In the genomic region with DNA sequence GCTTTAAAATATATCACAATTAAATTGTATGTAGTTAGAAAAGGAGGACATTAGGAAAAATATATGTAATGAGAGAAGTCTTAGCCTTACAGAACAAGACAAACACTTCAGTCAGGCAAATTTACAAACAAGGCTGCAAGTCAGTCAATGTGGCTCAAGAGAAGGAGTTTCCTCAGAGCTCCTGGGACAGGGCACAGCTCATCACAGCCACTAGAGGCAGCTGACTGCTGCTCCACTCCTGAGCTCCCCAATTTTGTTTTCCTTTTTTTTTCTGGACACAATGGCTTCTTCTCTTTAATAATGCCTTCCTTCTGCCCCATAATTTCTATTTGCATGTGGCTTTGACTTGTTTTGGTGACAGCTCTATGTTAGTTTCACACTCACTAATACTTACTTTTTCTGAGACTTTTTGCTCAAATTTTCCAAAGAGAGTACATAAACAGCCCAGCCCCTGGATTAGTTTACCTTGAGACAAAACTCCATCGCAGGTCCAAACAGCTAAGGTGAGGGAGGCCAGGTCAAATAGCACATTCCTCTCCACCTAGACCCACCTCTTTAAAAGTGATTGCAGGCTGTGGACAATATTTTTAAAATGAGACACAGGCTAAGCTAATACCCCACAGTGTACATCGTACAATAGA, we compare ENCODE assay signal across 10 cellular contexts.
DNase-seq lines count a peak whose midpoint lies in the region; ATAC-seq and TF ChIP-seq lines count a peak whose summit lies in the region.
"Had no signal": no experiment of that assay in that cellular context is flagged by ENCODE, and none has a peak within 500 bp of the region (broad histone marks: within the 10 kb centered on the region; RNA-seq: fewer than 3 reads in every experiment).

No MANE protein-coding gene starts in this region.

- POLR2A ChIA-PET in activated CD4-positive, alpha-beta memory T cell treated with anti-CD3 and anti-CD28 coated beads for 36 hours (lab: Charles Lee), result no interaction called here

- no peaks in the 10 kb centered on the region for H3K4me1 Mint-ChIP-seq in activated CD4-positive, alpha-beta memory T cell treated with anti-CD3 and anti-CD28 coated beads for 36 hours (ENCODE audit: low read depth)

- ATAC-seq in GM18502 (IDR thresholded peaks at IDR 0.05; ENCODE audit: poor library complexity, unreplicated experiment) (no peak), GM18519 (IDR thresholded peaks at IDR 0.05; ENCODE audit: low FRiP score, unreplicated experiment) (no peak), HG03378 (IDR thresholded peaks at IDR 0.05; ENCODE audit: unreplicated experiment) (no peak)

- peaks cover 9% of the 10 kb centered on the region for H3K9me3 Mint-ChIP-seq in activated CD4-positive, alpha-beta memory T cell treated with anti-CD3 and anti-CD28 coated beads for 36 hours

- DNase-seq in AG09319 (ENCODE audit: extremely low read depth, low read depth), result no peak
- DNase-seq in HL-60 (ENCODE audit: low read depth in 1 of 2, low spot score in 1 of 2), result peak in 1 of 2 experiments; percentile 34
- peak; percentile 15 for DNase-seq in SW480 (ENCODE audit: low spot score)
- peak; percentile 29 for DNase-seq in iris pigment epithelial cell (ENCODE audit: low read depth)
- DNase-seq in activated CD4-positive, alpha-beta memory T cell treated with anti-CD3 and anti-CD28 coated beads for 36 hours, result no peak
- DNase-seq: activated T-cell treated with anti-CD3 and anti-CD28 coated beads, Interleukin-2, amount 50 U/mL, for 24 hours; PC-9 had no signal

- CTCF ChIA-PET in activated CD4-positive, alpha-beta memory T cell treated with anti-CD3 and anti-CD28 coated beads for 36 hours (lab: Charles Lee), result no interaction called here

- no peaks in the 10 kb centered on the region for H3K36me3 Mint-ChIP-seq in activated CD4-positive, alpha-beta memory T cell treated with anti-CD3 and anti-CD28 coated beads for 36 hours

- no peak overlapping the region for H3K27ac Mint-ChIP-seq in activated CD4-positive, alpha-beta memory T cell treated with anti-CD3 and anti-CD28 coated beads for 36 hours
- H3K27ac Mint-ChIP-seq: activated T-cell treated with anti-CD3 and anti-CD28 coated beads, Interleukin-2, amount 50 U/mL, for 24 hours had no signal

- peak; percentile 44 for TF ChIP-seq CTCF in AG09319 (IDR thresholded peaks at IDR 0.05; ENCODE audit: low read depth, low read length)
- peak; percentile 52 for TF ChIP-seq CTCF in HL-60 (IDR thresholded peaks at IDR 0.05; ENCODE audit: insufficient read depth, low read length)

- H3K4me3 ChIP-seq in HL-60 (replicated peaks; ENCODE audit: insufficient read depth, low read length), result no peak overlapping the region
- H3K4me3 ChIP-seq: PC-9 had no signal

- no peaks in the 10 kb centered on the region for H3K27me3 Mint-ChIP-seq in activated CD4-positive, alpha-beta memory T cell treated with anti-CD3 and anti-CD28 coated beads for 36 hours
- H3K27me3 Mint-ChIP-seq: activated T-cell treated with anti-CD3 and anti-CD28 coated beads, Interleukin-2, amount 50 U/mL, for 24 hours had no signal

- intact Hi-C loops in activated CD4-positive, alpha-beta memory T cell treated with anti-CD3 and anti-CD28 coated beads for 36 hours (cut with micrococcal nuclease), result no loop called here

- H3K4me3 Mint-ChIP-seq in activated CD4-positive, alpha-beta memory T cell treated with anti-CD3 and anti-CD28 coated beads for 36 hours, result no peak overlapping the region
- H3K4me3 Mint-ChIP-seq: activated T-cell treated with anti-CD3 and anti-CD28 coated beads, Interleukin-2, amount 50 U/mL, for 24 hours had no signal

- H3K27me3 ChIP-seq in HL-60 (ENCODE audit: insufficient read depth, poor library complexity, severe bottlenecking), result no peaks in the 10 kb centered on the region

- no peak overlapping the region for H3K27ac ChIP-seq in HL-60 (replicated peaks)
- H3K27ac ChIP-seq: PC-9 had no signal

Comparison
In these comparisons a context has a peak if more than half of its experiments do, and no peak if none do; other contexts are left out.
1. DNase-seq: peak in SW480 (single experiment) and iris pigment epithelial cell (single experiment); none in AG09319 (single experiment) and activated CD4-positive, alpha-beta memory T cell treated with anti-CD3 and anti-CD28 coated beads for 36 hours (single experiment).